In the genomic region with DNA sequence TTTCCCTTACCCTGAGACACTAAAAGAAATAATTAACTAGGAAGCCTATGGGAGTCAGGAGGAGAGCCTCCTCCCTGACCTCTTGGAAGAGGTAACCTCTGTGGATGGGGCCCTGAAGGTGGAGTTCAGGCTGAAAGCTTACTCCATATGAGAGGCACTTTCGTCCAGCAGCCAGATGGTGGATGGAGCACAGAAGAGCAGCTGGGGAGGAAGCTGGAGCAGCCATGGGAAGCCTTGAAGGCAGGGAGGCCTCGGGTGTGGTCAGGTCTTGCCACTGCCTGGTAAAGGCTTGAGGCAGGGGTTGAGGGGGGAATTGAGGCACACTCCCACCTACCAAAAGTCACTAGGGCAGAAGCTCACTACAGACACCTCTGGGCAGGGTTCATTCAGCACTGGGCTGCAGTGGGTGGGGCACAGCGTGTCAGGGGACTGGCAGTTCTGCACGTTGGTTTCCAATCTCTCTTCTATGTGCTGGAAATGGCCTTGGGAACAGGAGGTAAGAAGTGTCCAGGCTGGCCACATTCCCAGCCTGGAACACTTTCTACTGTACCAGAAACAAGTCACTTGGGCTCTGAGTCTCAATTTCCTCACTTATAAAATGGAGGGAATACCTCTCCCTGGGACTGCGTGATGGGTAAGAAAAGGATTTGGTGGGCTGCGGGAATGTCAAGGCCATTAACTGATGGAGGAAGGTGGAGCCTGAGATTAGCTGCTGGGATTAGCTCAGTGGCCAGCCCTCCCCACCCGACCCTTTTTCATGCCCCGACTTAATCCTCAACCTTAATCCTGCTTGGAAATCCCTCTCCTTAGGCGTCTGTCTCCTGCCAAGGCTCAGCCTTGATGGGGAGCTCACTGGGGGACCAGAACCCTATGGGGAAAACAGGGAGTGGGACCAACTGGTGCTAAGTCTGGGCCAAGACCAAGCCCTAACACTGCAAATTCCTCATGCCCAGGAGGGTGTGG, we compare ENCODE assay signal across 20 cellular contexts. TPM values are rescaled to one million over a fixed set of nuclear protein-coding genes. Genes with fewer than 3 reads are reported as not detected.
DNase-seq lines count a peak whose midpoint lies in the region; ATAC-seq, FAIRE-seq and TF ChIP-seq lines count a peak whose summit lies in the region.
"Had no signal": no experiment of that assay in that cellular context is flagged by ENCODE, and none has a peak within 500 bp of the region (broad histone marks: within the 10 kb centered on the region; RNA-seq: fewer than 3 reads in every experiment).

No MANE protein-coding gene starts in this region.

- no peaks in the 10 kb centered on the region for H3K79me1 ChIP-seq in H1 (ENCODE audit: low read depth, low read length)

- H3K9me3 Mint-ChIP-seq in nephron (no peaks in the 10 kb centered on the region), type B pancreatic cell (no peaks in the 10 kb centered on the region)
- H3K9me3 Mint-ChIP-seq: activated T-cell treated with anti-CD3 and anti-CD28 coated beads, Interleukin-2, amount 50 U/mL, for 24 hours; CD4-positive, alpha-beta memory T cell; central memory CD8-positive, alpha-beta T cell had no signal

- DNase-seq in DMS 273 (lab: John Stamatoyannopoulos, UW; ENCODE audit: unreplicated experiment) (peak; percentile 53), DMS 273 treated with DMSO at 0.1 percent for 48 hours (lab: John Stamatoyannopoulos, UW) (no peak), H1 (ENCODE audit: low read depth in 1 of 2, low spot score in 2 of 2) (no peak), type B pancreatic cell (ENCODE audit: extremely low spot score, unreplicated experiment) (no peak), NCI-H526 treated with DMSO at 0.1 percent for 48 hours (lab: John Stamatoyannopoulos, UW) (no peak), DMS79 treated with DMSO at 0.1 percent for 48 hours (lab: John Stamatoyannopoulos, UW) (no peak), foreskin keratinocyte (no peak)
- DNase-seq: activated CD4-positive, alpha-beta T cell treated with anti-CD3 and anti-CD28 coated beads for 1 hour; activated CD8-positive, alpha-beta memory T cell treated with anti-CD3 and anti-CD28 coated beads for 24 hours; activated T-cell treated with anti-CD3 and anti-CD28 coated beads, Interleukin-2, amount 50 U/mL, for 24 hours; CD4-positive, alpha-beta memory T cell; DMS53; KG1; mesenchymal stem cell; NCI-H2171 had no signal

- TF ChIP-seq RAD21 in H1 (IDR thresholded peaks at IDR 0.05 in 1 of 2, conservative IDR thresholded peaks at IDR 0.05 in 1 of 2; ENCODE audit: low read depth in 2 of 2, low read length in 2 of 2) = no peak

- no peak overlapping the region for H2BK20ac ChIP-seq in H1 (ENCODE audit: low read length)

- H4K20me1 ChIP-seq in H1 (replicated peaks in 1 of 2; ENCODE audit: control insufficient read depth in 1 of 2, insufficient read depth in 2 of 2, low read length in 2 of 2) = peaks cover 0 to 10% of the 10 kb centered on the region in 2 experiments

- TF ChIP-seq CTCF in H1 (IDR thresholded peaks at IDR 0.05; ENCODE audit: control extremely low read depth in 1 of 3, insufficient read depth in 1 of 3, low read depth in 1 of 3, low read length in 3 of 3) = no peak
- no peak for TF ChIP-seq CTCF in nephron (IDR thresholded peaks at IDR 0.05; ENCODE audit: unreplicated experiment in 3 of 3)
- TF ChIP-seq CTCF in type B pancreatic cell (conservative IDR thresholded peaks at IDR 0.05) = no peak
- no peak for TF ChIP-seq CTCF in foreskin keratinocyte (conservative IDR thresholded peaks at IDR 0.05)

- no peak for TF ChIP-seq POLR2A in H1 (IDR thresholded peaks at IDR 0.05; ENCODE audit: control extremely low read depth in 1 of 2, low read depth in 2 of 2, low read length in 2 of 2)

- peaks cover 43% of the 10 kb centered on the region for H3K4me1 Mint-ChIP-seq in nephron
- H3K4me1 Mint-ChIP-seq in type B pancreatic cell (ENCODE audit: unreplicated experiment) = peaks cover 25% of the 10 kb centered on the region

- H4K8ac ChIP-seq in H1 (ENCODE audit: extremely low read depth, insufficient read depth, low read length) = no peak overlapping the region

- POLR2A ChIA-PET in H1 (lab: Charles Lee; ENCODE audit: partially characterized antibody) = interaction anchor here (0.6 to 29.3 kb wide), 8 partner anchors 7 to 86 kb away, joined by 3 to 923 read pairs (median 8); partner anchors contain the start of genes ABHD14A, ABHD14B, ACY1 and GPR62

- H3K27me3 Mint-ChIP-seq in nephron (ENCODE audit: low read depth) = peaks cover 3% of the 10 kb centered on the region
- peaks cover 3% of the 10 kb centered on the region for H3K27me3 Mint-ChIP-seq in type B pancreatic cell

- 0 out of 2 replicates have a peak overlapping the region, but pooled peaks have one; percentile 4 for H2AK5ac ChIP-seq in H1 (ENCODE audit: low read depth, low read length)

- no peak overlapping the region for H3K14ac ChIP-seq in H1 (ENCODE audit: insufficient read length)

- H3K4me2 ChIP-seq in H1 (ENCODE audit: insufficient read depth in 1 of 2, low read depth in 2 of 2, low read length in 2 of 2) = no peak overlapping the region

- peaks cover 2% of the 10 kb centered on the region; the same call in 1 of the 2 replicates for H3K23me2 ChIP-seq in H1 (ENCODE audit: low read depth, low read length)

- TF ChIP-seq EP300 in H1 (IDR thresholded peaks at IDR 0.05; ENCODE audit: borderline replicate concordance in 1 of 2, low read depth in 2 of 2, low read length in 2 of 2) = no peak

- H4K91ac ChIP-seq in H1 (replicated peaks; ENCODE audit: insufficient read length, low read length) = no peak overlapping the region

- H2BK120ac ChIP-seq in H1 (replicated peaks; ENCODE audit: low read depth, low read length) = no peak overlapping the region

- no peaks in the 10 kb centered on the region for H3K36me3 ChIP-seq in H1 (ENCODE audit: control insufficient read depth in 2 of 4, insufficient read depth in 4 of 4, low read length in 3 of 4)
- H3K36me3 ChIP-seq: ovary had no signal

- H3K4ac ChIP-seq in H1 (replicated peaks; ENCODE audit: insufficient read length, low read depth, low read length) = no peak overlapping the region

- H4K5ac ChIP-seq in H1 (ENCODE audit: insufficient read length, low read depth, low read length) = no peak overlapping the region

- H3K36me3 Mint-ChIP-seq in nephron (ENCODE audit: low read depth) = peaks cover 10% of the 10 kb centered on the region
- H3K36me3 Mint-ChIP-seq in type B pancreatic cell = peaks cover 8% of the 10 kb centered on the region

- H2AFZ ChIP-seq in H1 (ENCODE audit: low read length) = no peak overlapping the region

- no peak overlapping the region for H3K4me3 ChIP-seq in H1 (ENCODE audit: extremely low read depth in 1 of 4, insufficient read depth in 2 of 4, low read depth in 3 of 4, low read length in 4 of 4)
- H3K4me3 ChIP-seq: ovary, suprapubic skin had no signal

- no peak overlapping the region; the same call in 1 of the 2 replicates for H2BK15ac ChIP-seq in H1 (ENCODE audit: low read length)

- no peak for FAIRE-seq in H1 (lab: Jason Lieb, UNC)

- 81% methylated on average over 9 of the region's 9 CpGs; no CpG with 5 or more reads in 1 of the 2 experiments for WGBS in H1 (ENCODE audit: extremely low coverage in 1 of 2, insufficient coverage in 1 of 2, insufficient read length in 1 of 2, insufficient replicate concordance in 2 of 2, low coverage in 1 of 2, low lambda C conversion rate in 2 of 2, missing lambda C conversion rate in 1 of 2), 2 experiments

- H3K79me2 ChIP-seq in H1 (ENCODE audit: control insufficient read depth in 1 of 2, insufficient read depth in 2 of 2, low read length in 2 of 2) = no peaks in the 10 kb centered on the region

- H3K9ac ChIP-seq in H1 (replicated peaks in 1 of 4; ENCODE audit: extremely low read depth in 1 of 4, low read depth in 3 of 4, low read length in 3 of 4) = no peak overlapping the region

- H3K18ac ChIP-seq in H1 (ENCODE audit: extremely low read depth, low read length) = no peak overlapping the region

- ATAC-seq in foreskin keratinocyte = no peak

- H3K23ac ChIP-seq in H1 (ENCODE audit: insufficient read length) = no peak overlapping the region

- H3K27ac ChIP-seq in H1 (ENCODE audit: low read depth, low read length) = no peak overlapping the region
- no peak overlapping the region for H3K27ac ChIP-seq in foreskin keratinocyte
- H3K27ac ChIP-seq: 22Rv1, suprapubic skin had no signal

- H3K56ac ChIP-seq in H1 (replicated peaks; ENCODE audit: insufficient read length, low read depth, low read length) = no peak overlapping the region

- H3K4me3 Mint-ChIP-seq in nephron = peak overlapping the region in 2 of 3 experiments; percentile 23 to 65
- H3K4me3 Mint-ChIP-seq in type B pancreatic cell = peak overlapping the region; percentile 36
- H3K4me3 Mint-ChIP-seq: activated T-cell treated with anti-CD3 and anti-CD28 coated beads, Interleukin-2, amount 50 U/mL, for 24 hours; CD4-positive, alpha-beta memory T cell; central memory CD8-positive, alpha-beta T cell had no signal

- peaks cover 0 to 16% (median 5%) of the 10 kb centered on the region in 4 experiments; a peak in 6 of 7 replicates for H3K27me3 ChIP-seq in H1 (replicated peaks in 1 of 4; ENCODE audit: control insufficient read depth in 3 of 4, extremely low read depth in 1 of 4, insufficient read depth in 3 of 4, low read length in 3 of 4)
- no peaks in the 10 kb centered on the region for H3K27me3 ChIP-seq in foreskin keratinocyte
- H3K27me3 ChIP-seq: ovary, suprapubic skin had no signal

- CTCF ChIA-PET in H1 (lab: Charles Lee; ENCODE audit: partially characterized antibody) = interaction anchor here (0.7 to 10.5 kb wide), 10 partner anchors 7 to 377 kb away, joined by 3 to 66 read pairs (median 4); partner anchors contain the start of genes ABHD14A, ABHD14B, ACY1 and GPR62

- no peaks in the 10 kb centered on the region for H3K9me3 ChIP-seq in H1 (ENCODE audit: insufficient read depth in 2 of 2, low read depth in 1 of 2, low read length in 1 of 2)
- H3K9me3 ChIP-seq: ovary, suprapubic skin had no signal

- peak overlapping the region in 1 of 3 experiments; percentile 69 for H3K27ac Mint-ChIP-seq in nephron
- H3K27ac Mint-ChIP-seq in type B pancreatic cell = no peak overlapping the region
- H3K27ac Mint-ChIP-seq: activated T-cell treated with anti-CD3 and anti-CD28 coated beads, Interleukin-2, amount 50 U/mL, for 24 hours; CD4-positive, alpha-beta memory T cell had no signal

- H2BK5ac ChIP-seq in H1 (ENCODE audit: low read depth, low read length) = no peak overlapping the region

- H3K4me1 ChIP-seq in H1 (replicated peaks in 1 of 4; ENCODE audit: control insufficient read depth in 3 of 4, insufficient read depth in 4 of 4, low read length in 3 of 4) (peaks cover 4 to 27% (median 19%) of the 10 kb centered on the region in 4 experiments), foreskin keratinocyte (no peaks in the 10 kb centered on the region)

- H2BK12ac ChIP-seq in H1 (ENCODE audit: low read depth, low read length) = no peak overlapping the region

RNA-seq across cellular contexts. Expression of gene PCBP4, which starts 5.4 kb away (rescaled TPM):
- 16.4 and 19.6 TPM in 2 replicates for total RNA-seq in H1 (2021; fragmentation: NEBNext Ultra II Directional; extraction: Animal tissue kit (Norgen Biotek cat#: 25700))
- polyA plus RNA-seq in H1 (2011; rRNA removed) (34.1 and 51.2 TPM in 2 replicates), foreskin keratinocyte (40.0 and 46.9 TPM in 2 replicates)
- polyA plus RNA-seq in H1 (2011; cell fraction: cytosol; rRNA removed) = 41.2 TPM
- polyA plus RNA-seq in H1 (2011; cell fraction: nucleus; rRNA removed) = 89.0 TPM
- polyA plus RNA-seq in H1 (2012, experiment 1 of 2) = 15.1 to 28.4 TPM (median 24.5 TPM) in 4 replicates
- 20.6 TPM for polyA plus RNA-seq in H1 (2012, experiment 2 of 2)
- 12.3 TPM for polyA plus RNA-seq in H1 (2013, experiment 1 of 2)
- polyA plus RNA-seq in H1 (2013, experiment 2 of 2) = 12.9 TPM
- 12.4 and 14.2 TPM in 2 replicates for polyA minus RNA-seq in H1 (2011; rRNA and poly(A)+ RNA removed)
- polyA minus RNA-seq in H1 (2011; cell fraction: cytosol; rRNA and poly(A)+ RNA removed) = 13.5 TPM
- polyA minus RNA-seq in H1 (2011; cell fraction: nucleus; rRNA and poly(A)+ RNA removed) = 15.1 TPM
- total RNA-seq in type B pancreatic cell (ENCODE audit: low replicate concordance) (74.8 and 91.9 TPM in 2 replicates), foreskin keratinocyte (30.9 and 33.4 TPM in 2 replicates)

RNA-seq across cellular contexts. Expression of gene GPR62, which starts 6.7 kb away (rescaled TPM):
- total RNA-seq in H1 (2021; fragmentation: NEBNext Ultra II Directional; extraction: Animal tissue kit (Norgen Biotek cat#: 25700)) = 0.19 and 0.22 TPM in 2 replicates
- polyA plus RNA-seq in H1 (2011; rRNA removed) (0.29 and 0.36 TPM in 2 replicates), foreskin keratinocyte (not detected in 2 replicates)
- polyA plus RNA-seq in H1 (2011; cell fraction: cytosol; rRNA removed) = 0.37 TPM
- polyA plus RNA-seq in H1 (2011; cell fraction: nucleus; rRNA removed) = 0.51 TPM
- 0.32 to 0.67 TPM (median 0.48 TPM) in 4 replicates for polyA plus RNA-seq in H1 (2012, experiment 1 of 2)
- polyA plus RNA-seq in H1 (2012, experiment 2 of 2) = 0.25 TPM
- polyA plus RNA-seq in H1 (2013, experiment 1 of 2) = 0.28 TPM
- polyA plus RNA-seq in H1 (2013, experiment 2 of 2) = 0.22 TPM
- polyA minus RNA-seq in H1 (2011; rRNA and poly(A)+ RNA removed) = 0.07 and 0.35 TPM in 2 replicates
- polyA minus RNA-seq in H1 (2011; cell fraction: cytosol; rRNA and poly(A)+ RNA removed) = 0.51 TPM
- 1.00 TPM for polyA minus RNA-seq in H1 (2011; cell fraction: nucleus; rRNA and poly(A)+ RNA removed)
- total RNA-seq in type B pancreatic cell (ENCODE audit: low replicate concordance) (0.17 TPM in 1 of 2 replicates, not detected in the other), foreskin keratinocyte (not detected in 2 replicates)
- total RNA-seq: CD4-positive, alpha-beta memory T cell; suprapubic skin had no signal
- polyA plus RNA-seq: CD4-positive, alpha-beta memory T cell had no signal

RNA-seq across cellular contexts. Expression of gene ABHD14B, which starts 12.0 kb away (rescaled TPM):
- total RNA-seq in H1 (2021; fragmentation: NEBNext Ultra II Directional; extraction: Animal tissue kit (Norgen Biotek cat#: 25700)) = 5.8 and 6.1 TPM in 2 replicates
- polyA plus RNA-seq in H1 (2011; rRNA removed) = 18.0 and 20.0 TPM in 2 replicates
- polyA plus RNA-seq in H1 (2011; cell fraction: cytosol; rRNA removed) = 19.8 TPM
- 29.6 TPM for polyA plus RNA-seq in H1 (2011; cell fraction: nucleus; rRNA removed)
- 6.0 to 11.2 TPM (median 9.3 TPM) in 4 replicates for polyA plus RNA-seq in H1 (2012, experiment 1 of 2)
- polyA plus RNA-seq in H1 (2012, experiment 2 of 2) = 8.3 TPM
- polyA plus RNA-seq in H1 (2013, experiment 1 of 2) = 4.5 TPM
- polyA plus RNA-seq in H1 (2013, experiment 2 of 2) = 4.5 TPM
- 11.7 and 13.7 TPM in 2 replicates for polyA minus RNA-seq in H1 (2011; rRNA and poly(A)+ RNA removed)
- 9.2 TPM for polyA minus RNA-seq in H1 (2011; cell fraction: cytosol; rRNA and poly(A)+ RNA removed)
- 12.2 TPM for polyA minus RNA-seq in H1 (2011; cell fraction: nucleus; rRNA and poly(A)+ RNA removed)
- total RNA-seq in type B pancreatic cell (ENCODE audit: low replicate concordance) = 22.1 and 27.2 TPM in 2 replicates
- total RNA-seq in foreskin keratinocyte = 23.0 and 25.8 TPM in 2 replicates
- polyA plus RNA-seq in foreskin keratinocyte = 30.5 and 33.6 TPM in 2 replicates

RNA-seq across cellular contexts. Expression of gene ABHD14A, which starts 13.0 kb away (rescaled TPM):
- 1.8 and 4.6 TPM in 2 replicates for total RNA-seq in H1 (2021; fragmentation: NEBNext Ultra II Directional; extraction: Animal tissue kit (Norgen Biotek cat#: 25700))
- 9.8 and 12.4 TPM in 2 replicates for polyA plus RNA-seq in H1 (2011; rRNA removed)
- polyA plus RNA-seq in H1 (2011; cell fraction: cytosol; rRNA removed) = 8.7 TPM
- polyA plus RNA-seq in H1 (2011; cell fraction: nucleus; rRNA removed) = 6.5 TPM
- 2.7 to 5.2 TPM (median 4.4 TPM) in 4 replicates for polyA plus RNA-seq in H1 (2012, experiment 1 of 2)
- polyA plus RNA-seq in H1 (2012, experiment 2 of 2) = 6.5 TPM
- polyA plus RNA-seq in H1 (2013, experiment 1 of 2) = 5.2 TPM
- 5.6 TPM for polyA plus RNA-seq in H1 (2013, experiment 2 of 2)
- 1.7 and 1.9 TPM in 2 replicates for polyA minus RNA-seq in H1 (2011; rRNA and poly(A)+ RNA removed)
- polyA minus RNA-seq in H1 (2011; cell fraction: cytosol; rRNA and poly(A)+ RNA removed) = not detected
- polyA minus RNA-seq in H1 (2011; cell fraction: nucleus; rRNA and poly(A)+ RNA removed) = 1.6 TPM
- total RNA-seq in type B pancreatic cell (ENCODE audit: low replicate concordance) = 12.2 and 16.6 TPM in 2 replicates
- 4.9 and 5.6 TPM in 2 replicates for total RNA-seq in foreskin keratinocyte
- polyA plus RNA-seq in foreskin keratinocyte = 8.9 and 9.5 TPM in 2 replicates

RNA-seq across cellular contexts. Expression of gene PARP3, which starts 19.7 kb away (rescaled TPM):
- 1.1 and 1.3 TPM in 2 replicates for total RNA-seq in H1 (2021; fragmentation: NEBNext Ultra II Directional; extraction: Animal tissue kit (Norgen Biotek cat#: 25700))
- 1.6 and 2.1 TPM in 2 replicates for polyA plus RNA-seq in H1 (2011; rRNA removed)
- 2.0 TPM for polyA plus RNA-seq in H1 (2011; cell fraction: cytosol; rRNA removed)
- 6.3 TPM for polyA plus RNA-seq in H1 (2011; cell fraction: nucleus; rRNA removed)
- polyA plus RNA-seq in H1 (2012, experiment 1 of 2) = 0.95 to 2.4 TPM (median 1.3 TPM) in 4 replicates
- 0.91 TPM for polyA plus RNA-seq in H1 (2012, experiment 2 of 2)
- polyA plus RNA-seq in H1 (2013, experiment 1 of 2) = 1.6 TPM
- 0.75 TPM for polyA plus RNA-seq in H1 (2013, experiment 2 of 2)
- 0.60 and 0.98 TPM in 2 replicates for polyA minus RNA-seq in H1 (2011; rRNA and poly(A)+ RNA removed)
- polyA minus RNA-seq in H1 (2011; cell fraction: cytosol; rRNA and poly(A)+ RNA removed) = 2.1 TPM
- 1.6 TPM for polyA minus RNA-seq in H1 (2011; cell fraction: nucleus; rRNA and poly(A)+ RNA removed)
- total RNA-seq in type B pancreatic cell (ENCODE audit: low replicate concordance) = 4.2 and 6.6 TPM in 2 replicates
- 5.2 and 7.1 TPM in 2 replicates for total RNA-seq in foreskin keratinocyte
- polyA plus RNA-seq in foreskin keratinocyte = 4.7 and 6.1 TPM in 2 replicates
